Comparison of ENCODE assay signal across 17 cellular contexts in the genomic region with DNA sequence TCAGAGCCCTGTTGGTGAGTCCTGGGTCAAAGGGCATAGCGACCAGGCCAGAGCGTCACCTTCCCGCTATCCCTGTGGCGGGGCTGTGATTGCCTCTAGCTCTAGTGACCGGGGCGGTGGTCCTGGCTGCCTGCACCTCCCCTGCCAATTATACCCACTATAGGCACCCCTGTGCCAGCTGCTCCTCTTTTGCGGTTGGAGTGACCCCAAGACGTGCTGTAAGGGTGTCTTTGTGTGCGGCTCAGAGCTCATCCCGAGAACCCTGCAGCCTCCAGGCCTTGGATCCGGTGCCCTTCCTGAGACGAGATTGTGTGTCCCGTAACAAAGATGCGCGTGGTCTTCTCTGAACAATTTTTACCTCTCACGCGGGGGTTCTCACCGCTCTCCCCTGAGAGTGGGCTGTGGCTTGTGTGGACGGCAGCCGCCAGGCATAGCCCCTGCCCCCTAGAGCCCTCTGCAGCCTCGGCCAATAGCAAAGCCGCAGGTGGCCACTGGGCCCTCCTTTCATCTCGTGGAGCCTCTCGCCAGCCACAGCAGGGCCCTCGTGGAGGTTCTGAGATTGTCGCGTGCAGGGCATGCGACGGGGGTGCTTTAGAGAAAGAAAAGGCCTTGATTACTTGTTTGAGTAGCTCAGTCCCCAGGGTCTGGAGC. TPM values are rescaled to one million over a fixed set of nuclear protein-coding genes. Genes with fewer than 3 reads are reported as not detected.
DNase-seq lines count a peak whose midpoint lies in the region; ATAC-seq and TF ChIP-seq lines count a peak whose summit lies in the region.
"Had no signal": no experiment of that assay in that cellular context is flagged by ENCODE, and none has a peak within 500 bp of the region (broad histone marks: within the 10 kb centered on the region; RNA-seq: fewer than 3 reads in every experiment).

No MANE protein-coding gene starts in this region.

- H3K27me3 Mint-ChIP-seq in neural progenitor cell (ENCODE audit: insufficient read depth, low read depth) = peaks cover 3% of the 10 kb centered on the region

- H3K9me3 ChIP-seq in A673 (ENCODE audit: low read depth, low read length, poor library complexity, severe bottlenecking) (no peaks in the 10 kb centered on the region), neural progenitor cell (ENCODE audit: low read depth) (no peaks in the 10 kb centered on the region)

- ATAC-seq in left ventricle myocardium superior (no peak), GM19328 (IDR thresholded peaks at IDR 0.05; ENCODE audit: unreplicated experiment) (no peak)

- CTCF ChIA-PET in A673 (lab: Charles Lee) = no interaction called here

- H3K4me2 ChIP-seq in KMS-11 = peak overlapping the region; percentile 100
- H3K4me2 ChIP-seq in neural progenitor cell = no peak overlapping the region

- peaks cover 23% of the 10 kb centered on the region for H3K4me1 ChIP-seq in A673 (ENCODE audit: insufficient read depth, low read length, poor library complexity, severe bottlenecking)
- H3K4me1 ChIP-seq in KMS-11 (ENCODE audit: low read depth, poor library complexity, severe bottlenecking) = peaks cover 64% of the 10 kb centered on the region
- peaks cover 19% of the 10 kb centered on the region for H3K4me1 ChIP-seq in neural progenitor cell

- no peak for DNase-seq in A673 (ENCODE audit: low spot score)
- DNase-seq in left ventricle myocardium superior = peak; percentile 7
- no peak for DNase-seq in neural progenitor cell (ENCODE audit: low spot score)
- DNase-seq in globus pallidus (ENCODE audit: low spot score) = no peak
- DNase-seq in stimulated activated CD4-positive, alpha-beta T cell treated with anti-CD3 and anti-CD28 coated beads, Interleukin-4, amount 100 ng/mL, for 4 hours = no peak
- DNase-seq in middle frontal gyrus (ENCODE audit: extremely low spot score, low spot score) = no peak
- DNase-seq: COR-L47, DMS153, NCI-H1417, NCI-H1930, NCI-H2171, NCI-H446, NCI-H69, SHP77 treated with DMSO at 0.1 percent for 48 hours had no signal

- H3K4me3 Mint-ChIP-seq in neural progenitor cell = no peak overlapping the region

- H3K9ac ChIP-seq in KMS-11 (no peak overlapping the region; the same call in 1 of the 2 replicates), neural progenitor cell (no peak overlapping the region)

- H2AFZ ChIP-seq in KMS-11 (ENCODE audit: low read depth) = no peak overlapping the region
- no peak overlapping the region for H2AFZ ChIP-seq in neural progenitor cell (replicated peaks)

- TF ChIP-seq CTCF in A673 (conservative IDR thresholded peaks at IDR 0.05; ENCODE audit: low read depth, low read length) (no peak), KMS-11 (conservative IDR thresholded peaks at IDR 0.05; ENCODE audit: low read depth, low read length) (no peak), neural progenitor cell (IDR thresholded peaks at IDR 0.05) (no peak)

- peak overlapping the region; percentile 7 for H3K27ac Mint-ChIP-seq in neural progenitor cell

- H3K9me3 Mint-ChIP-seq in neural progenitor cell = no peaks in the 10 kb centered on the region

- BruUV-seq in A673 (replicated peaks; lab: Mats Ljungman, UMichigan) = no TSS peak

- H3K27me3 ChIP-seq in A673 (replicated peaks; ENCODE audit: insufficient read depth, low read depth, low read length, poor library complexity) (no peaks in the 10 kb centered on the region), KMS-11 (ENCODE audit: insufficient read depth, low read depth) (no peaks in the 10 kb centered on the region), neural progenitor cell (no peaks in the 10 kb centered on the region)

- POLR2A ChIA-PET in A673 (lab: Charles Lee; ENCODE audit: low non-redundant PET) = interaction anchor here (0.7 kb wide), 1 partner anchor 78 kb away, joined by 10 read pairs; no protein-coding TSS in a partner anchor

- intact Hi-C loops in A673 (cut with micrococcal nuclease; ENCODE audit: unreplicated experiment) = no loop called here
- intact Hi-C loops in left ventricle myocardium superior (cut with micrococcal nuclease) = no loop called here

- H4K20me1 ChIP-seq in KMS-11 (ENCODE audit: insufficient read depth) = 0 out of 2 replicates have a peak, but pooled peaks cover 5% of the 10 kb centered on the region
- H4K20me1 ChIP-seq in neural progenitor cell (ENCODE audit: low read depth) = no peaks in the 10 kb centered on the region

- peaks cover 67% of the 10 kb centered on the region for H3K79me2 ChIP-seq in KMS-11 (ENCODE audit: insufficient read depth, low read depth)
- H3K79me2 ChIP-seq in neural progenitor cell (ENCODE audit: low read depth) = no peaks in the 10 kb centered on the region

- peaks cover 16% of the 10 kb centered on the region for H3F3A ChIP-seq in neural progenitor cell (ENCODE audit: low read depth)

- H3K36me3 Mint-ChIP-seq in neural progenitor cell = no peaks in the 10 kb centered on the region

- H3K27ac ChIP-seq in A673 (ENCODE audit: low read depth, low read length, poor library complexity, severe bottlenecking) = peak overlapping the region; percentile 71
- peak overlapping the region; percentile 97; the same call in 1 of the 2 replicates for H3K27ac ChIP-seq in KMS-11
- no peak overlapping the region for H3K27ac ChIP-seq in neural progenitor cell
- H3K27ac ChIP-seq: HL-60 had no signal

- H3K4me3 ChIP-seq in A673 (ENCODE audit: low read depth, low read length, poor library complexity, severe bottlenecking) (no peak overlapping the region), KMS-11 (IDR thresholded peaks at IDR 0.05; ENCODE audit: insufficient read depth, low read depth, low read length) (no peak overlapping the region), neural progenitor cell (no peak overlapping the region)

- H3K36me3 ChIP-seq in A673 (ENCODE audit: insufficient read depth, low read length, poor library complexity, severe bottlenecking) (peaks cover 2% of the 10 kb centered on the region), KMS-11 (ENCODE audit: insufficient read depth) (peaks cover 16% of the 10 kb centered on the region; the same call in 1 of the 2 replicates), neural progenitor cell (no peaks in the 10 kb centered on the region)

- peaks cover 28% of the 10 kb centered on the region for H3K4me1 Mint-ChIP-seq in neural progenitor cell

RNA-seq across cellular contexts. Expression of a gene that starts 10.5 kb away (rescaled TPM):
- total RNA-seq in A673 (2021) = 22.9 and 23.5 TPM in 2 replicates
- 3.4 TPM for total RNA-seq in left ventricle myocardium superior
- total RNA-seq in neural progenitor cell (ENCODE audit: low replicate concordance) = 1.3 and 3.2 TPM in 2 replicates
